14 cellular contexts compared by ENCODE assay signal in genomic region chr6:147099974-147100373, GRCh38.
A peak's percentile ranks its signal among the peaks of the same experiment; 100 is the strongest.
DNase-seq lines count a peak whose midpoint lies in the region; ATAC-seq, FAIRE-seq and TF ChIP-seq lines count a peak whose summit lies in the region.
"Had no signal": no experiment of that assay in that cellular context is flagged by ENCODE, and none has a peak within 500 bp of the region (broad histone marks: within the 10 kb centered on the region; RNA-seq: fewer than 3 reads in every experiment).

No MANE protein-coding gene starts in this region.

- no peaks in the 10 kb centered on the region for H3K36me3 ChIP-seq in thyroid gland
- H3K36me3 ChIP-seq: pancreas, tibial artery had no signal

- H3K27me3 ChIP-seq in foreskin keratinocyte (no peaks in the 10 kb centered on the region), thyroid gland (no peaks in the 10 kb centered on the region)
- H3K27me3 ChIP-seq: pancreas, tibial artery had no signal

- H3K27ac ChIP-seq in foreskin keratinocyte (no peak overlapping the region), thyroid gland (no peak overlapping the region)
- H3K27ac ChIP-seq: pancreas, tibial artery had no signal

- no peak for TF ChIP-seq CTCF in astrocyte of the cerebellum (IDR thresholded peaks at IDR 0.05; ENCODE audit: low read depth, low read length, missing control alignments)
- no peak for TF ChIP-seq CTCF in foreskin keratinocyte (conservative IDR thresholded peaks at IDR 0.05)
- no peak for TF ChIP-seq CTCF in thyroid gland (IDR thresholded peaks at IDR 0.05)

- in situ Hi-C loops in astrocyte of the cerebellum (cut with HindIII; ENCODE audit: low sequenced_read_pairs) = no loop called here

- no peaks in the 10 kb centered on the region for H3K4me1 ChIP-seq in foreskin keratinocyte
- no peaks in the 10 kb centered on the region for H3K4me1 ChIP-seq in thyroid gland
- H3K4me1 ChIP-seq: pancreas, tibial artery had no signal

- WGBS in thyroid gland, 2 donors = 83 to 86% methylated on average over 3 of the region's 3 CpGs

- H3K4me3 ChIP-seq in astrocyte of the cerebellum (ENCODE audit: low read depth, low read length) (no peak overlapping the region), thyroid gland (replicated peaks in 1 of 3) (no peak overlapping the region)
- H3K4me3 ChIP-seq: pancreas, tibial artery had no signal

- DNase-seq in HTR-8/SVneo (ENCODE audit: insufficient read length, low spot score) = peak; percentile 32
- peak; percentile 62 for DNase-seq in astrocyte of the cerebellum (ENCODE audit: low read depth)
- peak; percentile 1 to 24 for DNase-seq in foreskin keratinocyte
- DNase-seq in stromal cell of bone marrow (ENCODE audit: low read depth) = peak; percentile 21
- no peak for DNase-seq in thyroid gland
- no peak for DNase-seq in NCI-H2107 (lab: John Stamatoyannopoulos, UW)
- DNase-seq: endodermal cell, hypothalamus, Kasumi-1, NCI-H2081 treated with DMSO at 0.1 percent for 48 hours, pancreas, tibial artery had no signal

- peak; percentile 46 for ATAC-seq in foreskin keratinocyte
- no peak for ATAC-seq in GM19351 (IDR thresholded peaks at IDR 0.05; ENCODE audit: unreplicated experiment)
- ATAC-seq: activated CD4-positive, CD25-positive, alpha-beta regulatory T cell treated with anti-CD3 and anti-CD28 coated beads, Interleukin-2, amount 50 U/mL, for 24 hours; pancreas had no signal

- no peaks in the 10 kb centered on the region for H3K9me3 ChIP-seq in thyroid gland
- H3K9me3 ChIP-seq: pancreas, tibial artery had no signal

- TF ChIP-seq POLR2A in thyroid gland (IDR thresholded peaks at IDR 0.05) = no peak

- intact Hi-C loops in thyroid gland (cut with DNase I) = no loop called here

- FAIRE-seq in HTR-8/SVneo (lab: Jason Lieb, UNC) = no peak
- FAIRE-seq: pancreas had no signal

Comparison
In these comparisons a context has a peak if more than half of its experiments do, and no peak if none do; other contexts are left out.
1. DNase-seq: peak in HTR-8/SVneo (single experiment), astrocyte of the cerebellum (single experiment), foreskin keratinocyte (2 of 2) and stromal cell of bone marrow (single experiment); none in thyroid gland (0 of 2) and NCI-H2107 (single experiment).